ENCODE assay signal across 17 cellular contexts in genomic region chr4:174398728-174399127, GRCh38.
DNase-seq lines count a peak whose midpoint lies in the region; ATAC-seq and TF ChIP-seq lines count a peak whose summit lies in the region.
"Had no signal": no experiment of that assay in that cellular context is flagged by ENCODE, and none has a peak within 500 bp of the region (broad histone marks: within the 10 kb centered on the region; RNA-seq: fewer than 3 reads in every experiment).

No MANE protein-coding gene starts in this region.

- intact Hi-C loops in mucosa of descending colon (cut with DNase I, micrococcal nuclease) = no loop called here

- ATAC-seq in mucosa of descending colon (peak; percentile 55), HG02623 (IDR thresholded peaks at IDR 0.05; ENCODE audit: unreplicated experiment) (no peak)
- ATAC-seq in activated CD8-positive, alpha-beta memory T cell treated with anti-CD3 and anti-CD28 coated beads, Interleukin-2, amount 10 ng/mL, durations not matched to agents 7 days and 5 days = no peak
- ATAC-seq: right cardiac atrium had no signal

- H3K36me3 ChIP-seq in mucosa of descending colon (ENCODE audit: low read depth) = no peaks in the 10 kb centered on the region
- H3K36me3 ChIP-seq: HAP-1, heart left ventricle had no signal

- peak; percentile 46 for DNase-seq in AG10803 (ENCODE audit: low read depth)
- DNase-seq in HT1080 (ENCODE audit: low read depth) = peak; percentile 24
- peak; percentile 92 for DNase-seq in choroid plexus epithelial cell (ENCODE audit: low read depth)
- DNase-seq in mucosa of descending colon = no peak
- no peak for DNase-seq in NCI-H526 (lab: John Stamatoyannopoulos, UW)
- DNase-seq in activated CD4-positive, CD25-positive, alpha-beta regulatory T cell treated with anti-CD3 and anti-CD28 coated beads, Interleukin-2, amount 50 U/mL, for 72 hours = no peak
- DNase-seq in activated CD8-positive, alpha-beta memory T cell treated with anti-CD3 and anti-CD28 coated beads, Interleukin-2, amount 10 ng/mL, durations not matched to agents 7 days and 5 days = no peak
- DNase-seq: activated B cell treated with CpG ODN at 0.5 μM for 24 hours; CD4-positive, alpha-beta T cell; dorsolateral prefrontal cortex; heart left ventricle; MV-4-11; naive B cell; right cardiac atrium had no signal

- H3K9me3 ChIP-seq in mucosa of descending colon = no peaks in the 10 kb centered on the region
- H3K9me3 ChIP-seq: HAP-1, heart left ventricle had no signal

- no peaks in the 10 kb centered on the region for H3K4me1 ChIP-seq in mucosa of descending colon (ENCODE audit: low read depth)
- H3K4me1 ChIP-seq: heart left ventricle had no signal

- no peak overlapping the region for H3K4me3 ChIP-seq in AG10803 (ENCODE audit: low read length)
- H3K4me3 ChIP-seq in choroid plexus epithelial cell (ENCODE audit: low read depth, low read length) = no peak overlapping the region
- no peak overlapping the region for H3K4me3 ChIP-seq in mucosa of descending colon
- H3K4me3 ChIP-seq: dorsolateral prefrontal cortex, HAP-1, heart left ventricle had no signal

- CTCF ChIA-PET in activated CD8-positive, alpha-beta memory T cell treated with anti-CD3 and anti-CD28 coated beads, Interleukin-2, amount 10 ng/mL, durations not matched to agents 7 days and 5 days (lab: Charles Lee) = no interaction called here

- no peak overlapping the region for H3K4me3 Mint-ChIP-seq in activated CD8-positive, alpha-beta memory T cell treated with anti-CD3 and anti-CD28 coated beads, Interleukin-2, amount 10 ng/mL, durations not matched to agents 7 days and 5 days
- H3K4me3 Mint-ChIP-seq: activated B cell treated with CpG ODN at 0.5 μM for 24 hours; CD4-positive, alpha-beta T cell; naive B cell; stimulated activated naive CD8-positive, alpha-beta T cell treated with anti-CD3 and anti-CD28 coated beads, Interleukin-15, Interleukin-2, amounts not matched to agents 100 ng/mL and 50 ng/mL, for 24 hours had no signal

- H3K27ac Mint-ChIP-seq in activated CD8-positive, alpha-beta memory T cell treated with anti-CD3 and anti-CD28 coated beads, Interleukin-2, amount 10 ng/mL, durations not matched to agents 7 days and 5 days = no peak overlapping the region
- H3K27ac Mint-ChIP-seq: activated B cell treated with CpG ODN at 0.5 μM for 24 hours; CD4-positive, alpha-beta T cell; stimulated activated naive CD8-positive, alpha-beta T cell treated with anti-CD3 and anti-CD28 coated beads, Interleukin-15, Interleukin-2, amounts not matched to agents 100 ng/mL and 50 ng/mL, for 24 hours had no signal

- no peak for TF ChIP-seq CTCF in AG10803 (conservative IDR thresholded peaks at IDR 0.05; ENCODE audit: low read length)
- no peak for TF ChIP-seq CTCF in choroid plexus epithelial cell (conservative IDR thresholded peaks at IDR 0.05; ENCODE audit: low read depth, low read length)
- TF ChIP-seq CTCF in mucosa of descending colon (IDR thresholded peaks at IDR 0.05) = no peak

- peaks cover 12% of the 10 kb centered on the region for H3K27me3 Mint-ChIP-seq in activated CD8-positive, alpha-beta memory T cell treated with anti-CD3 and anti-CD28 coated beads, Interleukin-2, amount 10 ng/mL, durations not matched to agents 7 days and 5 days
- H3K27me3 Mint-ChIP-seq: activated B cell treated with CpG ODN at 0.5 μM for 24 hours had no signal

- peaks cover 9% of the 10 kb centered on the region for H3K4me1 Mint-ChIP-seq in activated CD8-positive, alpha-beta memory T cell treated with anti-CD3 and anti-CD28 coated beads, Interleukin-2, amount 10 ng/mL, durations not matched to agents 7 days and 5 days
- H3K4me1 Mint-ChIP-seq: activated B cell treated with CpG ODN at 0.5 μM for 24 hours, naive B cell had no signal

- H3K9me3 Mint-ChIP-seq in activated CD8-positive, alpha-beta memory T cell treated with anti-CD3 and anti-CD28 coated beads, Interleukin-2, amount 10 ng/mL, durations not matched to agents 7 days and 5 days (ENCODE audit: low read depth) = no peaks in the 10 kb centered on the region
- H3K9me3 Mint-ChIP-seq: activated B cell treated with CpG ODN at 0.5 μM for 24 hours; CD4-positive, alpha-beta T cell; stimulated activated naive CD8-positive, alpha-beta T cell treated with anti-CD3 and anti-CD28 coated beads, Interleukin-15, Interleukin-2, amounts not matched to agents 100 ng/mL and 50 ng/mL, for 24 hours had no signal

- H3K36me3 Mint-ChIP-seq in activated CD8-positive, alpha-beta memory T cell treated with anti-CD3 and anti-CD28 coated beads, Interleukin-2, amount 10 ng/mL, durations not matched to agents 7 days and 5 days = no peaks in the 10 kb centered on the region
- H3K36me3 Mint-ChIP-seq: naive B cell had no signal

Comparison
In these comparisons a context has a peak if more than half of its experiments do, and no peak if none do; other contexts are left out.
1. DNase-seq: peak in AG10803 (single experiment), HT1080 (single experiment) and choroid plexus epithelial cell (single experiment); none in mucosa of descending colon (0 of 3), NCI-H526 (0 of 2), activated CD4-positive, CD25-positive, alpha-beta regulatory T cell treated with anti-CD3 and anti-CD28 coated beads, Interleukin-2, amount 50 U/mL, for 72 hours (single experiment) and activated CD8-positive, alpha-beta memory T cell treated with anti-CD3 and anti-CD28 coated beads, Interleukin-2, amount 10 ng/mL, durations not matched to agents 7 days and 5 days (single experiment).